Comparison of ENCODE assay signal across 17 cellular contexts in genomic region chr5:141966275-141966962, GRCh38. TPM values are rescaled to one million over a fixed set of nuclear protein-coding genes. Genes with fewer than 3 reads are reported as not detected.
A peak's percentile ranks its signal among the peaks of the same experiment; 100 is the strongest.
DNase-seq lines count a peak whose midpoint lies in the region; ATAC-seq, FAIRE-seq and TF ChIP-seq lines count a peak whose summit lies in the region.
"Had no signal": no experiment of that assay in that cellular context is flagged by ENCODE, and none has a peak within 500 bp of the region (broad histone marks: within the 10 kb centered on the region; RNA-seq: fewer than 3 reads in every experiment).

No MANE protein-coding gene starts in this region.

- H4K20me1 ChIP-seq in OCI-LY3 (ENCODE audit: insufficient read depth, low read length) (no peaks in the 10 kb centered on the region), GM12878 (ENCODE audit: control insufficient read depth, insufficient read depth) (no peaks in the 10 kb centered on the region)

- no TSS peak for BruUV-seq in GM12878 (replicated peaks; lab: Mats Ljungman, UMichigan)

- no peaks in the 10 kb centered on the region for H3K27me3 Mint-ChIP-seq in stimulated activated naive B cell treated with anti-CD40 and anti-IgM and Interleukin-4, amounts not matched to agents 10 μg/mL and 1 μg/mL and 100 μg/mL, for 72 hours
- H3K27me3 Mint-ChIP-seq: B cell; CD4-positive, alpha-beta T cell had no signal

- SMC1A ChIA-PET in GM12878 (lab: Charles Lee; ENCODE audit: uncharacterized antibody, unreplicated experiment), result interaction anchor here (1.0 kb wide), 1 partner anchor 28 kb away, joined by 6 read pairs; no protein-coding TSS in a partner anchor

- H3K4me2 ChIP-seq in OCI-LY3 (ENCODE audit: low read length) (peak overlapping the region; percentile 86), GM12878 (ENCODE audit: control insufficient read depth, insufficient read depth) (peak overlapping the region; percentile 63; the same call in 1 of the 2 replicates)

- no peak for ATAC-seq in GM12878
- no peak for ATAC-seq in stimulated activated naive B cell treated with anti-CD40 and anti-IgM and Interleukin-4, amounts not matched to agents 10 μg/mL and 1 μg/mL and 100 μg/mL, for 72 hours (replicated peaks)
- no peak for ATAC-seq in HG03097 (IDR thresholded peaks at IDR 0.05; ENCODE audit: low FRiP score, unreplicated experiment)

- POLR2A ChIA-PET in GM12878 (lab: Charles Lee) (no interaction called here), GM10248 (lab: Yijun Ruan, JAX) (no interaction called here)

- H3K4me1 Mint-ChIP-seq in stimulated activated naive B cell treated with anti-CD40 and anti-IgM and Interleukin-4, amounts not matched to agents 10 μg/mL and 1 μg/mL and 100 μg/mL, for 72 hours, result peaks cover 24 to 40% of the 10 kb centered on the region in 2 donors

- H3K4me3 Mint-ChIP-seq in stimulated activated naive B cell treated with anti-CD40 and anti-IgM and Interleukin-4, amounts not matched to agents 10 μg/mL and 1 μg/mL and 100 μg/mL, for 72 hours, result no peak overlapping the region

- 65% methylated on average over 4 of the region's 4 CpGs for WGBS in GM12878 (ENCODE audit: insufficient coverage, insufficient replicate concordance, low lambda C conversion rate, missing lambda C conversion rate)
- 55% methylated on average over 4 of the region's 4 CpGs for WGBS in liver

- CTCF ChIA-PET in GM12878 (lab: Yijun Ruan, JAX) (interaction anchor here (3.0 kb wide), 1 partner anchor 11 kb away, joined by 12 read pairs; no protein-coding TSS in a partner anchor), GM10248 (lab: Yijun Ruan, JAX) (interaction anchor here (1.7 to 4.9 kb wide), 2 partner anchors 25 to 48 kb away, joined by 3 to 52 read pairs; partner anchors contain the start of gene GNPDA1)

- H3K9ac ChIP-seq in OCI-LY3 (ENCODE audit: low read length), result peak overlapping the region; percentile 22; the same call in 1 of the 2 replicates
- no peak overlapping the region for H3K9ac ChIP-seq in GM12878 (ENCODE audit: control insufficient read depth, insufficient read depth, low read length)
- H3K9ac ChIP-seq in liver (ENCODE audit: low read depth in 1 of 2, low read length in 2 of 2), result peak overlapping the region in 1 of 2 donors; percentile 11

- RAD21 ChIA-PET in GM12878 (lab: Charles Lee; ENCODE audit: unreplicated experiment), result no interaction called here

- H2AFZ ChIP-seq in OCI-LY3 (ENCODE audit: low read depth, low read length) (peak overlapping the region; percentile 74), GM12878 (ENCODE audit: control insufficient read depth, low read depth, low read length) (peak overlapping the region; percentile 68; the same call in 1 of the 2 replicates)

- TF ChIP-seq RAD21 in GM12878 (IDR thresholded peaks at IDR 0.05; ENCODE audit: insufficient read depth, low read depth, low read length), result no peak
- peak in 1 of 2 donors; percentile 8 for TF ChIP-seq RAD21 in liver (IDR thresholded peaks at IDR 0.05)

- H3K36me3 ChIP-seq in OCI-LY3 (replicated peaks; ENCODE audit: low read depth, low read length) (no peaks in the 10 kb centered on the region), GM12878 (ENCODE audit: control insufficient read depth in 2 of 2, insufficient read depth in 2 of 2, low read length in 1 of 2) (no peaks in the 10 kb centered on the region), liver (ENCODE audit: control insufficient read depth in 4 of 4, insufficient read depth in 3 of 4, low read depth in 1 of 4, low read length in 3 of 4) (peaks cover 0 to 2% (median 0%) of the 10 kb centered on the region in 4 donors)

- H3K27me3 ChIP-seq in OCI-LY3 (ENCODE audit: low read depth, low read length) (no peaks in the 10 kb centered on the region), GM12878 (replicated peaks in 1 of 2; ENCODE audit: control insufficient read depth in 2 of 2, insufficient read depth in 2 of 2, low read length in 1 of 2) (no peaks in the 10 kb centered on the region), liver (ENCODE audit: control insufficient read depth in 4 of 4, insufficient read depth in 4 of 4, low read length in 3 of 4) (no peaks in the 10 kb centered on the region)

- H3K4me1 ChIP-seq in OCI-LY3 (ENCODE audit: low read length) (peaks cover 28% of the 10 kb centered on the region), GM12878 (ENCODE audit: control insufficient read depth, insufficient read depth, low read length) (peaks cover 8% of the 10 kb centered on the region), liver (ENCODE audit: control insufficient read depth in 4 of 4, insufficient read depth in 4 of 4, low read length in 3 of 4) (peaks cover 5 to 38% (median 28%) of the 10 kb centered on the region in 4 donors)

- H3K4me3 ChIP-seq in OCI-LY3 (ENCODE audit: low read length) (peak overlapping the region; percentile 99), GM12878 (no peak overlapping the region), liver (ENCODE audit: low read depth in 1 of 3, low read length in 3 of 3) (peak overlapping the region; percentile 32 to 49 (median 46))

- no peaks in the 10 kb centered on the region for H3K9me3 ChIP-seq in OCI-LY3 (ENCODE audit: insufficient read depth, low read length)
- H3K9me3 ChIP-seq in GM12878 (replicated peaks; ENCODE audit: control insufficient read depth, insufficient read depth, low read length), result no peaks in the 10 kb centered on the region
- H3K9me3 ChIP-seq in liver (ENCODE audit: control insufficient read depth in 4 of 4, low read length in 3 of 4), result no peaks in the 10 kb centered on the region

- DNase-seq in GM12878 (ENCODE audit: low read depth, low spot score) (no peak), GM10248 (ENCODE audit: extremely low spot score) (no peak)
- no peak for DNase-seq in stimulated activated naive B cell treated with anti-CD40 and anti-IgM and Interleukin-4, amounts not matched to agents 10 μg/mL and 1 μg/mL and 100 μg/mL, for 72 hours
- DNase-seq in NK-92 treated with Interleukin-12 subunit alpha and Interleukin-12 subunit beta, amount 100 ng/mL, for 24 hours (lab: John Stamatoyannopoulos, UW), result no peak
- DNase-seq: C1 segment of cervical spinal cord; Calu3; CD4-positive, alpha-beta T cell; DMS 273 treated with DMSO at 0.1 percent for 48 hours had no signal

- H3K27ac Mint-ChIP-seq in stimulated activated naive B cell treated with anti-CD40 and anti-IgM and Interleukin-4, amounts not matched to agents 10 μg/mL and 1 μg/mL and 100 μg/mL, for 72 hours, result peak overlapping the region; percentile 56

- H3K27ac ChIP-seq in OCI-LY3 (ENCODE audit: low read length) (peak overlapping the region; percentile 46), GM12878 (ENCODE audit: control insufficient read depth, insufficient read depth) (no peak overlapping the region), liver (ENCODE audit: low read depth in 1 of 2, low read length in 2 of 2) (peak overlapping the region; percentile 83)

- in situ Hi-C loops in GM12878 (cut with MboI), result no loop called here

- intact Hi-C loops in GM12878 (cut with micrococcal nuclease; ENCODE audit: unreplicated experiment), result loop anchor here (10.0 kb wide), 2 partner anchors 302 to 372 kb away; no protein-coding TSS in a partner anchor

- no peak for FAIRE-seq in GM12878 (lab: Jason Lieb, UNC)
- FAIRE-seq: A204.1, GM12891 had no signal

- no peaks in the 10 kb centered on the region for H3K9me3 Mint-ChIP-seq in stimulated activated naive B cell treated with anti-CD40 and anti-IgM and Interleukin-4, amounts not matched to agents 10 μg/mL and 1 μg/mL and 100 μg/mL, for 72 hours
- H3K9me3 Mint-ChIP-seq: CD4-positive, alpha-beta T cell had no signal

- H3K36me3 Mint-ChIP-seq in stimulated activated naive B cell treated with anti-CD40 and anti-IgM and Interleukin-4, amounts not matched to agents 10 μg/mL and 1 μg/mL and 100 μg/mL, for 72 hours, result peaks cover 0 to 3% of the 10 kb centered on the region in 2 donors

- no peak for TF ChIP-seq POLR2A in GM12878 (IDR thresholded peaks at IDR 0.05; ENCODE audit: low read depth, low read length)

- TF ChIP-seq EP300 in GM12878 (IDR thresholded peaks at IDR 0.05; ENCODE audit: borderline replicate concordance in 1 of 2, control insufficient read depth in 1 of 2, low read depth in 2 of 2, low read length in 2 of 2), result no peak

- H3K79me2 ChIP-seq in OCI-LY3 (ENCODE audit: low read length) (peaks cover 16% of the 10 kb centered on the region), GM12878 (ENCODE audit: control insufficient read depth, insufficient read depth, low read length) (peaks cover 15% of the 10 kb centered on the region)

- TF ChIP-seq CTCF in OCI-LY3 (IDR thresholded peaks at IDR 0.05; ENCODE audit: low read depth, low read length) (no peak), GM12878 (IDR thresholded peaks at IDR 0.05 in 2 of 3, conservative IDR thresholded peaks at IDR 0.05 in 1 of 3; ENCODE audit: control insufficient read depth in 2 of 3, extremely low read depth in 1 of 3, insufficient read depth in 1 of 3, low read depth in 3 of 3, low read length in 3 of 3) (no peak), liver (IDR thresholded peaks at IDR 0.05; ENCODE audit: low read depth, low read length, missing input control) (no peak), GM10248 (IDR thresholded peaks at IDR 0.05; ENCODE audit: control extremely low read depth, extremely low read depth, low read depth, missing control alignments) (no peak)

RNA-seq across cellular contexts. Expression of gene RNF14, which starts 2.5 kb away (rescaled TPM):
- 34.2 and 34.7 TPM in 2 replicates for total RNA-seq in GM12878 (2013; cell fraction: nucleolus; rRNA removed)
- total RNA-seq in GM12878 (2014; rRNA removed) (19.7 and 30.8 TPM in 2 replicates), GM12878 (2014; rRNA removed; fragmentation: Illumina TruSeq; extraction: Trizol) (23.8 and 24.2 TPM in 2 replicates), GM12878 (2021) (19.7 and 26.7 TPM in 2 replicates), liver (10 to 100 TPM; 35.5 to 50.6 TPM)
- 16.1 TPM for polyA plus RNA-seq in GM12878 (2011; ENCODE audit: low read depth)
- polyA plus RNA-seq in GM12878 (2011; rRNA removed) (30.6 and 39.7 TPM in 2 replicates), GM12878 (2014; fragmentation: Illumina TruSeq; extraction: Trizol) (28.6 and 35.5 TPM in 2 replicates), GM12878 (2014; fragmentation: Nextera tagmentation; extraction: Ambion mirVana) (10 to 100 TPM; 28.1 to 34.4 TPM), GM12878 (2014; rRNA removed) (13.2 and 14.1 TPM in 2 replicates), GM12878 (2016; fragmentation: Nextera tagmentation; extraction: Ambion mirVana) (10 to 100 TPM; 35.2 to 41.8 TPM), liver (10 to 100 TPM; 22.9 to 29.5 TPM)
- polyA plus RNA-seq in GM12878 (2011; cell fraction: cytosol; rRNA removed), result 18.9 and 21.4 TPM in 2 replicates
- polyA plus RNA-seq in GM12878 (2011; cell fraction: nucleus; rRNA removed), result 15.4 and 15.5 TPM in 2 replicates
- polyA plus RNA-seq in GM12878 (2012), result 15.4 and 19.5 TPM in 2 replicates
- 27.2 and 29.3 TPM in 2 replicates for polyA minus RNA-seq in GM12878 (2011; rRNA and poly(A)+ RNA removed)
- 8.7 and 11.3 TPM in 2 replicates for polyA minus RNA-seq in GM12878 (2011; cell fraction: cytosol; rRNA and poly(A)+ RNA removed)
- 9.4 and 16.6 TPM in 2 replicates for polyA minus RNA-seq in GM12878 (2011; cell fraction: nucleus; rRNA and poly(A)+ RNA removed)

RNA-seq across cellular contexts. Expression of gene PCDH12, which starts 8.4 kb away (rescaled TPM):
- total RNA-seq in GM12878 (2013; cell fraction: nucleolus; rRNA removed), result not detected in 2 replicates
- total RNA-seq in GM12878 (2014; rRNA removed), result 0.06 TPM in 1 of 2 replicates, not detected in the other
- not detected in 2 replicates for total RNA-seq in GM12878 (2014; rRNA removed; fragmentation: Illumina TruSeq; extraction: Trizol)
- 0.03 TPM in 1 of 2 replicates, not detected in the other for total RNA-seq in GM12878 (2021)
- polyA plus RNA-seq in GM12878 (2011; ENCODE audit: low read depth), result 0.16 TPM
- 0.10 TPM in 1 of 2 replicates, not detected in the other for polyA plus RNA-seq in GM12878 (2011; rRNA removed)
- polyA plus RNA-seq in GM12878 (2011; cell fraction: cytosol; rRNA removed), result 0.02 TPM in 1 of 2 replicates, not detected in the other
- 0.03 TPM in 1 of 2 replicates, not detected in the other for polyA plus RNA-seq in GM12878 (2011; cell fraction: nucleus; rRNA removed)
- polyA plus RNA-seq in GM12878 (2012), result 0.11 and 0.18 TPM in 2 replicates
- not detected in 2 replicates for polyA plus RNA-seq in GM12878 (2014; fragmentation: Illumina TruSeq; extraction: Trizol)
- under 1 TPM in 1 of 2 experiments, not detected in 1; 0.05 TPM for polyA plus RNA-seq in GM12878 (2014; fragmentation: Nextera tagmentation; extraction: Ambion mirVana)
- 0.01 TPM in 1 of 2 replicates, not detected in the other for polyA plus RNA-seq in GM12878 (2014; rRNA removed)
- under 1 TPM in 1 of 2 experiments, not detected in 1; 0.14 TPM for polyA plus RNA-seq in GM12878 (2016; fragmentation: Nextera tagmentation; extraction: Ambion mirVana)
- not detected in 2 replicates for polyA minus RNA-seq in GM12878 (2011; rRNA and poly(A)+ RNA removed)
- not detected in 2 replicates for polyA minus RNA-seq in GM12878 (2011; cell fraction: cytosol; rRNA and poly(A)+ RNA removed)
- polyA minus RNA-seq in GM12878 (2011; cell fraction: nucleus; rRNA and poly(A)+ RNA removed), result not detected in 2 replicates
- 1 to 10 TPM; 4.8 to 4.9 TPM for total RNA-seq in liver
- 1 to 10 TPM in 1 of 2 donors, under 1 TPM in 1; 0.74 to 2.7 TPM for polyA plus RNA-seq in liver
- total RNA-seq: B cell; Calu3; CD4-positive, alpha-beta T cell; Daoy; H4; HT-29 had no signal

RNA-seq across cellular contexts. Expression of gene DELE1, which starts 42.7 kb away (rescaled TPM):
- 148 and 153 TPM in 2 replicates for total RNA-seq in GM12878 (2013; cell fraction: nucleolus; rRNA removed)
- 58.1 and 60.3 TPM in 2 replicates for total RNA-seq in GM12878 (2014; rRNA removed)
- 39.0 and 42.0 TPM in 2 replicates for total RNA-seq in GM12878 (2014; rRNA removed; fragmentation: Illumina TruSeq; extraction: Trizol)
- 62.9 and 63.2 TPM in 2 replicates for total RNA-seq in GM12878 (2021)
- polyA plus RNA-seq in GM12878 (2011; ENCODE audit: low read depth), result 31.0 TPM
- polyA plus RNA-seq in GM12878 (2011; rRNA removed), result 46.4 and 71.4 TPM in 2 replicates
- 84.2 and 98.9 TPM in 2 replicates for polyA plus RNA-seq in GM12878 (2011; cell fraction: cytosol; rRNA removed)
- polyA plus RNA-seq in GM12878 (2011; cell fraction: nucleus; rRNA removed), result 223 and 258 TPM in 2 replicates
- polyA plus RNA-seq in GM12878 (2012), result 50.8 and 50.9 TPM in 2 replicates
- polyA plus RNA-seq in GM12878 (2014; fragmentation: Illumina TruSeq; extraction: Trizol), result 30.2 and 53.2 TPM in 2 replicates
- polyA plus RNA-seq in GM12878 (2014; fragmentation: Nextera tagmentation; extraction: Ambion mirVana), result 10 to 100 TPM; 18.9 to 21.4 TPM
- polyA plus RNA-seq in GM12878 (2014; rRNA removed), result 69.4 and 71.2 TPM in 2 replicates
- polyA plus RNA-seq in GM12878 (2016; fragmentation: Nextera tagmentation; extraction: Ambion mirVana), result 10 to 100 TPM; 37.8 to 37.9 TPM
- 48.9 and 72.9 TPM in 2 replicates for polyA minus RNA-seq in GM12878 (2011; rRNA and poly(A)+ RNA removed)
- polyA minus RNA-seq in GM12878 (2011; cell fraction: cytosol; rRNA and poly(A)+ RNA removed), result 19.4 and 27.2 TPM in 2 replicates
- 43.5 and 49.6 TPM in 2 replicates for polyA minus RNA-seq in GM12878 (2011; cell fraction: nucleus; rRNA and poly(A)+ RNA removed)
- total RNA-seq in liver, result 10 to 100 TPM; 33.6 to 49.0 TPM
- polyA plus RNA-seq in liver, result 10 to 100 TPM; 23.2 to 47.1 TPM

RNA-seq across cellular contexts. Expression of gene GNPDA1, which starts 46.4 kb away (rescaled TPM):
- 3.0 and 3.9 TPM in 2 replicates for total RNA-seq in GM12878 (2013; cell fraction: nucleolus; rRNA removed)
- total RNA-seq in GM12878 (2014; rRNA removed) (2.6 and 3.2 TPM in 2 replicates), GM12878 (2014; rRNA removed; fragmentation: Illumina TruSeq; extraction: Trizol) (3.0 and 3.5 TPM in 2 replicates), GM12878 (2021) (3.4 and 4.5 TPM in 2 replicates), liver (10 to 100 TPM; 11.5 to 15.0 TPM)
- 8.0 TPM for polyA plus RNA-seq in GM12878 (2011; ENCODE audit: low read depth)
- polyA plus RNA-seq in GM12878 (2011; rRNA removed) (0.68 and 1.0 TPM in 2 replicates), GM12878 (2014; fragmentation: Illumina TruSeq; extraction: Trizol) (5.2 and 5.5 TPM in 2 replicates), GM12878 (2014; fragmentation: Nextera tagmentation; extraction: Ambion mirVana) (10 to 100 TPM in 1 of 2 experiments, 1 to 10 TPM in 1; 5.8 to 11.9 TPM), GM12878 (2014; rRNA removed) (2.2 and 2.6 TPM in 2 replicates), GM12878 (2016; fragmentation: Nextera tagmentation; extraction: Ambion mirVana) (1 to 10 TPM; 3.0 to 4.5 TPM), liver (1 to 10 TPM; 8.0 to 9.5 TPM)
- polyA plus RNA-seq in GM12878 (2011; cell fraction: cytosol; rRNA removed), result 1.4 and 1.8 TPM in 2 replicates
- polyA plus RNA-seq in GM12878 (2011; cell fraction: nucleus; rRNA removed), result 1.1 and 1.2 TPM in 2 replicates
- polyA plus RNA-seq in GM12878 (2012), result 9.2 and 13.1 TPM in 2 replicates
- 0.44 and 2.1 TPM in 2 replicates for polyA minus RNA-seq in GM12878 (2011; rRNA and poly(A)+ RNA removed)
- 0.62 and 1.5 TPM in 2 replicates for polyA minus RNA-seq in GM12878 (2011; cell fraction: cytosol; rRNA and poly(A)+ RNA removed)
- 0.12 and 0.48 TPM in 2 replicates for polyA minus RNA-seq in GM12878 (2011; cell fraction: nucleus; rRNA and poly(A)+ RNA removed)

Comparison
In these comparisons a context has a peak if more than half of its experiments do, and no peak if none do; other contexts are left out.
1. RNA of gene PCDH12, which starts 8.4 kb away (total RNA-seq): 4.8 to 4.9 TPM in liver; 0.03 to 0.06 TPM in GM12878; every median in the first group is over 4 times any median in the second.